ENCODE assay signal across 8 cellular contexts in the genomic region with DNA sequence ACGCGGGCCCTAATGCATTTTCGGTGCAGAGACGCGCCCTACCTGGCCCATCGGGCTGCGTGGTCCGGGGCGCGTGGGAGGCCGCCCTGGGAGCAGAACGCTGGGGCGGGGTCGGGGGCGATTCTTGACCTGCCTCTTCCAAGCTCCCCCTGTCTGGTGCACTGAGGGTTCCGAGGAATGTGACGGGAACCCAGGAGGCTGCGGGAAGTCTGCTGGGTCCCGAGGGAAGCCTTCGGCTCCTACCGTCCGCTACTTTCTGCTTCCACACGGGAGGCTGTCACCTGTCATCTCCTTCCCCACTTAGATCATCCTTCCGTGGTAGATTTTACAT. TPM values are rescaled to one million over a fixed set of nuclear protein-coding genes. Genes with fewer than 3 reads are reported as not detected.
DNase-seq lines count a peak whose midpoint lies in the region; ATAC-seq and TF ChIP-seq lines count a peak whose summit lies in the region.

No MANE protein-coding gene starts in this region.

- intact Hi-C loops in colonic mucosa (cut with DNase I) = no loop called here

- DNase-seq in colonic mucosa (no peak), CD1c-positive myeloid dendritic cell (ENCODE audit: extremely low spot score) (no peak), GM20000 (ENCODE audit: low spot score) (no peak)

- no peaks in the 10 kb centered on the region for H3K27me3 ChIP-seq in colonic mucosa
- H3K27me3 ChIP-seq in muscle layer of colon (ENCODE audit: control insufficient read depth in 1 of 2, insufficient read depth in 2 of 2, low read length in 2 of 2) = no peaks in the 10 kb centered on the region

- H3K9me3 ChIP-seq in KOPT-K1 (ENCODE audit: insufficient read depth, low read length, poor library complexity, severe bottlenecking) = no peaks in the 10 kb centered on the region
- H3K9me3 ChIP-seq in colonic mucosa = no peaks in the 10 kb centered on the region
- no peaks in the 10 kb centered on the region for H3K9me3 ChIP-seq in muscle layer of colon (ENCODE audit: low read length)

- H3K36me3 ChIP-seq in KOPT-K1 (ENCODE audit: insufficient read depth, low read length) (no peaks in the 10 kb centered on the region), colonic mucosa (no peaks in the 10 kb centered on the region), muscle layer of colon (ENCODE audit: insufficient read depth, low read length) (no peaks in the 10 kb centered on the region)

- H3K9ac ChIP-seq in colonic mucosa (ENCODE audit: low read depth in 2 of 2, low read length in 2 of 2) = peak overlapping the region; percentile 80 to 84
- peak overlapping the region; percentile 49 for H3K9ac ChIP-seq in muscle layer of colon (ENCODE audit: low read length)

- H3K4me3 ChIP-seq in colonic mucosa (peak overlapping the region; percentile 90), muscle layer of colon (ENCODE audit: low read depth in 1 of 2, low read length in 2 of 2) (peak overlapping the region; percentile 53 to 99)

- H3K4me1 ChIP-seq in colonic mucosa = peaks cover 7% of the 10 kb centered on the region
- peaks cover 19% of the 10 kb centered on the region for H3K4me1 ChIP-seq in muscle layer of colon (ENCODE audit: insufficient read depth, low read length)

- H3K27ac ChIP-seq in KOPT-K1 (ENCODE audit: low read depth, low read length, poor library complexity, severe bottlenecking) = peak overlapping the region; percentile 3
- H3K27ac ChIP-seq in colonic mucosa = peak overlapping the region; percentile 91
- peak overlapping the region; percentile 48 for H3K27ac ChIP-seq in muscle layer of colon (ENCODE audit: low read depth, low read length)

- ATAC-seq in GM19438 (IDR thresholded peaks at IDR 0.05; ENCODE audit: low read depth, unreplicated experiment) = peak; percentile 8
- no peak for ATAC-seq in GM19455 (IDR thresholded peaks at IDR 0.05; ENCODE audit: unreplicated experiment)
- ATAC-seq in GM21526 (IDR thresholded peaks at IDR 0.05; ENCODE audit: low FRiP score, unreplicated experiment) = no peak

- TF ChIP-seq CTCF in colonic mucosa (IDR thresholded peaks at IDR 0.05) = no peak
- no peak for TF ChIP-seq CTCF in GM20000 (IDR thresholded peaks at IDR 0.05; ENCODE audit: extremely low read depth, missing control alignments)

RNA-seq across cellular contexts. Expression of a gene that starts 0.8 kb away (rescaled TPM):
- total RNA-seq in colonic mucosa = 10 to 100 TPM in 1 of 2 donors, 1 to 10 TPM in 1; 8.0 to 14.1 TPM

RNA-seq across cellular contexts. Expression of a gene that starts 59.9 kb away (rescaled TPM):
- 10 to 100 TPM; 21.7 to 35.0 TPM for total RNA-seq in colonic mucosa

Comparison
In these comparisons a context has a peak if more than half of its experiments do, and no peak if none do; other contexts are left out.
1. H3K27ac ChIP-seq: peak in every context shown above with its lines; median percentile 91 in colonic mucosa; 48 in muscle layer of colon; 3 in KOPT-K1.